ENCODE assay signal across 20 cellular contexts in genomic region chr3:101998256-101998926, GRCh38.
DNase-seq lines count a peak whose midpoint lies in the region; TF ChIP-seq lines count a peak whose summit lies in the region.
"Had no signal": no experiment of that assay in that cellular context is flagged by ENCODE, and none has a peak within 500 bp of the region (broad histone marks: within the 10 kb centered on the region; RNA-seq: fewer than 3 reads in every experiment).

No MANE protein-coding gene starts in this region.

- H2AFZ ChIP-seq in hepatocyte = no peak overlapping the region
- H2AFZ ChIP-seq: neural progenitor cell had no signal

- H3K4me2 ChIP-seq in hepatocyte = no peak overlapping the region
- H3K4me2 ChIP-seq: neural progenitor cell had no signal

- H3K9me3 ChIP-seq in hepatocyte (ENCODE audit: low read depth) = no peaks in the 10 kb centered on the region
- H3K9me3 ChIP-seq: esophagus muscularis mucosa, heart right ventricle, thoracic aorta had no signal

- H3K79me2 ChIP-seq in hepatocyte = no peaks in the 10 kb centered on the region

- no peaks in the 10 kb centered on the region for H4K20me1 ChIP-seq in hepatocyte (ENCODE audit: insufficient read depth, poor library complexity, severe bottlenecking)

- no peaks in the 10 kb centered on the region for H3K9me2 ChIP-seq in hepatocyte (replicated peaks; ENCODE audit: insufficient read depth)

- H3K27ac ChIP-seq in hepatocyte = peak overlapping the region; percentile 0
- H3K27ac ChIP-seq: brain microvascular endothelial cell, dorsolateral prefrontal cortex, esophagus muscularis mucosa, heart right ventricle, neural progenitor cell, thoracic aorta had no signal

- DNase-seq in GM04504 (ENCODE audit: low read depth) = peak; percentile 45
- peak; percentile 16 for DNase-seq in OCI-M1 (lab: John Stamatoyannopoulos, UW)
- no peak for DNase-seq in hepatocyte (ENCODE audit: low spot score)
- DNase-seq in stromal cell of bone marrow (ENCODE audit: low read depth) = peak; percentile 45
- DNase-seq in stimulated activated CD4-positive, alpha-beta T cell treated with anti-CD3 and anti-CD28 coated beads, Interleukin-4, amount 100 ng/mL, for 4 hours = no peak
- no peak for DNase-seq in NCI-H526 treated with DMSO at 0.1 percent for 48 hours (lab: John Stamatoyannopoulos, UW)
- DNase-seq in cardiac septum (ENCODE audit: low spot score) = no peak
- DNase-seq: activated CD4-positive, alpha-beta T cell treated with anti-CD3 and anti-CD28 coated beads, Interleukin-2, amount 50 U/mL, for 4 hours; activated T-cell treated with anti-CD3 and anti-CD28 coated beads, Interleukin-2, amount 50 U/mL, for 1 hour; C1 segment of cervical spinal cord; DMS79; dorsolateral prefrontal cortex; heart right ventricle; NCI-H1436 treated with DMSO at 0.1 percent for 48 hours; NCI-H446 treated with DMSO at 0.1 percent for 48 hours; PC-3 had no signal

- no peak for TF ChIP-seq CTCF in hepatocyte (IDR thresholded peaks at IDR 0.05; ENCODE audit: poor library complexity)

- WGBS in hepatocyte (ENCODE audit: low lambda C conversion rate, missing lambda C conversion rate) = 90% methylated on average over 3 of the region's 3 CpGs

- no peaks in the 10 kb centered on the region for H3K36me3 ChIP-seq in hepatocyte (replicated peaks; ENCODE audit: insufficient read depth, low read depth)
- H3K36me3 ChIP-seq: brain microvascular endothelial cell, esophagus muscularis mucosa, heart right ventricle, neural progenitor cell, thoracic aorta had no signal

- no peak overlapping the region for H3K4me3 ChIP-seq in hepatocyte
- H3K4me3 ChIP-seq: dorsolateral prefrontal cortex, esophagus muscularis mucosa, heart right ventricle, neural progenitor cell, thoracic aorta had no signal

- H3K27me3 ChIP-seq in hepatocyte = no peaks in the 10 kb centered on the region
- H3K27me3 ChIP-seq: brain microvascular endothelial cell, dorsolateral prefrontal cortex, esophagus muscularis mucosa, heart right ventricle, neural progenitor cell had no signal

- H3K4me1 ChIP-seq in hepatocyte (ENCODE audit: insufficient read depth) = no peaks in the 10 kb centered on the region
- H3K4me1 ChIP-seq: esophagus muscularis mucosa, heart right ventricle, neural progenitor cell had no signal

- intact Hi-C loops in cardiac septum (cut with DNase I) = no loop called here

Comparison
In these comparisons a context has a peak if more than half of its experiments do, and no peak if none do; other contexts are left out.
1. DNase-seq: peak in GM04504 (single experiment), OCI-M1 (single experiment) and stromal cell of bone marrow (single experiment); none in hepatocyte (single experiment), stimulated activated CD4-positive, alpha-beta T cell treated with anti-CD3 and anti-CD28 coated beads, Interleukin-4, amount 100 ng/mL, for 4 hours (0 of 2), NCI-H526 treated with DMSO at 0.1 percent for 48 hours (single experiment) and cardiac septum (single experiment).